Comparison of ENCODE assay signal across 34 cellular contexts in genomic region chr7:119640861-119641260, GRCh38.
"Had no signal": no experiment of that assay in that cellular context is flagged by ENCODE, and none has a peak within 500 bp of the region (broad histone marks: within the 10 kb centered on the region; RNA-seq: fewer than 3 reads in every experiment).

No MANE protein-coding gene starts in this region.

- H3K9ac ChIP-seq: SK-N-SH had no signal

- H3K27ac ChIP-seq: ascending aorta, cardiac muscle cell, Peyer's patch, SJSA1, WERI-Rb-1 had no signal

- H3K4me1 Mint-ChIP-seq: activated CD4-positive, alpha-beta T cell treated with anti-CD3 and anti-CD28 coated beads, Interleukin-2, amount 10 ng/mL, durations not matched to agents 24 days and 14 days; activated naive CD4-positive, alpha-beta T cell treated with anti-CD3 and anti-CD28 coated beads, Interleukin-2, amount 50 U/mL, for 24 hours; activated naive CD8-positive, alpha-beta T cell treated with anti-CD3 and anti-CD28 coated beads, Interleukin-2, amount 10 ng/mL, durations not matched to agents 7 days and 5 days; activated T-helper 17 cell treated with anti-CD3 and anti-CD28 coated beads, Interleukin-2, amount 50 U/mL, for 72 hours had no signal

- H3K27me3 ChIP-seq: ascending aorta, cardiac muscle cell, Peyer's patch, SJSA1 had no signal

- H3K9me3 ChIP-seq: ascending aorta, Peyer's patch, SJSA1, SK-N-SH had no signal

- H3K36me3 Mint-ChIP-seq: activated naive CD4-positive, alpha-beta T cell treated with anti-CD3 and anti-CD28 coated beads, Interleukin-2, amount 50 U/mL, for 24 hours; activated naive CD8-positive, alpha-beta T cell treated with anti-CD3 and anti-CD28 coated beads, Interleukin-2, amount 10 ng/mL, durations not matched to agents 7 days and 5 days had no signal

- H3K36me3 ChIP-seq: ascending aorta, cardiac muscle cell, Peyer's patch, SJSA1, WERI-Rb-1 had no signal

- H3K4me3 ChIP-seq: ascending aorta, cardiac muscle cell, Peyer's patch, SJSA1 had no signal

- H3K27me3 Mint-ChIP-seq: activated CD4-positive, alpha-beta T cell treated with anti-CD3 and anti-CD28 coated beads, Interleukin-2, amount 10 ng/mL, durations not matched to agents 24 days and 14 days; activated CD8-positive, alpha-beta T cell treated with anti-CD3 and anti-CD28 coated beads for 36 hours; activated naive CD4-positive, alpha-beta T cell treated with anti-CD3 and anti-CD28 coated beads, Interleukin-2, amount 50 U/mL, for 24 hours; activated naive CD8-positive, alpha-beta T cell treated with anti-CD3 and anti-CD28 coated beads, Interleukin-2, amount 10 ng/mL, durations not matched to agents 7 days and 5 days; activated T-helper 17 cell treated with anti-CD3 and anti-CD28 coated beads, Interleukin-2, amount 50 U/mL, for 72 hours had no signal

- H3K27ac Mint-ChIP-seq: activated CD4-positive, alpha-beta T cell treated with anti-CD3 and anti-CD28 coated beads, Interleukin-2, amount 10 ng/mL, durations not matched to agents 24 days and 14 days; activated CD8-positive, alpha-beta T cell treated with anti-CD3 and anti-CD28 coated beads for 36 hours; activated naive CD4-positive, alpha-beta T cell treated with anti-CD3 and anti-CD28 coated beads, Interleukin-2, amount 50 U/mL, for 24 hours; activated naive CD8-positive, alpha-beta T cell treated with anti-CD3 and anti-CD28 coated beads, Interleukin-2, amount 10 ng/mL, durations not matched to agents 7 days and 5 days; activated T-cell treated with anti-CD3 and anti-CD28 coated beads, Interleukin-2, amount 50 U/mL, for 72 hours; activated T-helper 17 cell treated with anti-CD3 and anti-CD28 coated beads, Interleukin-2, amount 50 U/mL, for 72 hours; T-helper 1 cell treated with Interleukin-12 subunit alpha and Interleukin-12 subunit beta and Interleukin-4 antibody, amounts not matched to agents 30 μg/mL and 1 μg/mL, for 36 hours; T-helper 2 cell treated with Interferon-gamma antibody and Interleukin-4, amounts not matched to agents 5 μg/mL and 100 μg/mL, for 36 hours had no signal

- H3K4me2 ChIP-seq: SK-N-SH had no signal

- H3K4me1 ChIP-seq: ascending aorta, Peyer's patch, SJSA1 had no signal

- H3K4me3 Mint-ChIP-seq: activated CD4-positive, alpha-beta T cell treated with anti-CD3 and anti-CD28 coated beads, Interleukin-2, amount 10 ng/mL, durations not matched to agents 24 days and 14 days; activated CD8-positive, alpha-beta T cell treated with anti-CD3 and anti-CD28 coated beads for 36 hours; activated naive CD4-positive, alpha-beta T cell treated with anti-CD3 and anti-CD28 coated beads, Interleukin-2, amount 50 U/mL, for 24 hours; activated naive CD8-positive, alpha-beta T cell treated with anti-CD3 and anti-CD28 coated beads, Interleukin-2, amount 10 ng/mL, durations not matched to agents 7 days and 5 days; activated T-cell treated with anti-CD3 and anti-CD28 coated beads, Interleukin-2, amount 50 U/mL, for 72 hours; activated T-helper 17 cell treated with anti-CD3 and anti-CD28 coated beads, Interleukin-2, amount 50 U/mL, for 72 hours; T-helper 1 cell treated with Interleukin-12 subunit alpha and Interleukin-12 subunit beta and Interleukin-4 antibody, amounts not matched to agents 30 μg/mL and 1 μg/mL, for 36 hours; T-helper 2 cell treated with Interferon-gamma antibody and Interleukin-4, amounts not matched to agents 5 μg/mL and 100 μg/mL, for 36 hours had no signal

- DNase-seq: activated CD4-positive, alpha-beta T cell treated with anti-CD3 and anti-CD28 coated beads, Interleukin-2, amount 10 ng/mL, durations not matched to agents 24 days and 14 days; activated CD4-positive, alpha-beta T cell treated with anti-CD3 and anti-CD28 coated beads, Interleukin-2, amount 50 U/mL, for 4 hours; activated CD8-positive, alpha-beta T cell treated with anti-CD3 and anti-CD28 coated beads for 36 hours; activated effector memory CD4-positive, alpha-beta T cell treated with anti-CD3 and anti-CD28 coated beads, Interleukin-2, amount 50 U/mL, for 16 hours; activated naive CD4-positive, alpha-beta T cell; activated naive CD8-positive, alpha-beta T cell treated with anti-CD3 and anti-CD28 coated beads, Interleukin-2, amount 10 ng/mL, durations not matched to agents 7 days and 5 days; activated T-cell treated with anti-CD3 and anti-CD28 coated beads, Interleukin-2, amount 50 U/mL, for 1 hour; activated T-cell treated with anti-CD3 and anti-CD28 coated beads, Interleukin-2, amount 50 U/mL, for 72 hours; amygdala; Karpas-422; KBM-7; NCI-H1105; NCI-H1417 treated with DMSO at 0.1 percent for 48 hours; NCI-H187 treated with DMSO at 0.1 percent for 48 hours; NCI-H2081; NCI-H2171 treated with DMSO at 0.1 percent for 48 hours; NCI-H2227 treated with DMSO at 0.1 percent for 48 hours; NCI-H446; NCI-H510A treated with DMSO at 0.1 percent for 48 hours; NCI-H526 treated with DMSO at 0.1 percent for 48 hours; NCI-H82; PC-3; Peyer's patch; RPMI8226; SHP77 treated with DMSO at 0.1 percent for 48 hours; SK-N-SH; WERI-Rb-1 had no signal

- ATAC-seq: activated CD8-positive, alpha-beta T cell treated with anti-CD3 and anti-CD28 coated beads for 36 hours; activated T-cell treated with anti-CD3 and anti-CD28 coated beads, Interleukin-2, amount 50 U/mL, for 72 hours; activated T-helper 17 cell treated with anti-CD3 and anti-CD28 coated beads, Interleukin-2, amount 50 U/mL, for 72 hours; PC-3 had no signal
